ENCODE assay signal across 9 cellular contexts in the genomic region with DNA sequence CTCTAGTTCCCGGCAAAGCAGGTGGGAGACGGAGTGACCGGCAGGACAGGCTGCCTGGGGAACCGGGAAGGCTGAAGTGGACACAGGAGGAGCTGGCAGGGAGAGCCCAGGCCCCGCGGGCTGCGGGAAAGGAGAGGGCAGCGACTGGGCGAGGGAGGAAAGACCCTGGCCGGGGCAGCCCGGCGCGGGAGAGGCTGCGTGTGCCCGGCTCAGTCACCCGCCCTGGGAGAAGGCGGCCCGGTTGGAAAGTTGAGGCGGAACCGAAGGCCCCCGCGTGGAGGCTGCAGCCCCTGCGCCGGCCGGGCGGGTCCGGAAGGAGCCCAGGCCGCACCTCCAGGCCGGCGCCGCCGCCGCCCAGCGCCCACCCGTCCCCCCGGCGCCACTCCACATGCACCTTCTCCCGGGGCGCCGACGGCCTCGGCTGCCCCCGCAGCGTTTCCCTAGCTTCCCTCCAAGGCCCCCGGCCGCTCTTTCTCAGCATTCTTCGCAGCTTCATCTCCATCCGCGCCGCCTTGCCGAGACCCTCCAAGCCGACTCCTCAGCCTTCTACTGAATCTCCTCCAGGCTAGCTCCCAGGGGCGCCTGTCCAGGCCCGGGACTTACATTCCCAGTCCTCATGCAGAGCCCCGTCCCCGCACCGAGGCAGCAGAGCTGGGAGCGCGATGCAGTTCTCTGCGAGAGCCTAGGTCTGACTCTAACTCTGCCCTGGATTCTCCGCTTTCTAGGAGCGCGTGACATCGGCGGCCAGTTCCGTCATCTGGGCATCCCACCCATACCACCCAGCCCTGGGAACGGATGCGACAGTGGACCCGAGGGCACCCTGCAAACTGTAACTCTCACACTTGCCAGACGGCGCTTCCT.
DNase-seq lines count a peak whose midpoint lies in the region; ATAC-seq and TF ChIP-seq lines count a peak whose summit lies in the region.
"Had no signal": no experiment of that assay in that cellular context is flagged by ENCODE, and none has a peak within 500 bp of the region (broad histone marks: within the 10 kb centered on the region; RNA-seq: fewer than 3 reads in every experiment).

No MANE protein-coding gene starts in this region.

- no peaks in the 10 kb centered on the region for H3K36me3 ChIP-seq in CD8-positive, alpha-beta T cell (ENCODE audit: insufficient read depth, low read length)
- no peaks in the 10 kb centered on the region for H3K36me3 ChIP-seq in psoas muscle (ENCODE audit: insufficient read depth in 1 of 2, low read depth in 1 of 2)

- H3K9me3 Mint-ChIP-seq in CD8-positive, alpha-beta T cell: no peaks in the 10 kb centered on the region
- H3K9me3 Mint-ChIP-seq in activated naive CD8-positive, alpha-beta T cell (ENCODE audit: low read depth): peaks cover 6% of the 10 kb centered on the region

- 27 to 43% (median 32%) methylated on average over 33 to 71 of the region's 71 CpGs for WGBS in psoas muscle, 3 donors

- H3K9me3 ChIP-seq in CD8-positive, alpha-beta T cell (ENCODE audit: low read length): no peaks in the 10 kb centered on the region
- no peaks in the 10 kb centered on the region for H3K9me3 ChIP-seq in psoas muscle

- POLR2A ChIA-PET in CD8-positive, alpha-beta T cell (lab: Charles Lee): interaction anchor here (1.2 kb wide), 1 partner anchor 151 kb away, joined by 3 read pairs; no protein-coding TSS in a partner anchor

- CTCF ChIA-PET in CD8-positive, alpha-beta T cell (lab: Charles Lee): interaction anchor here (0.6 kb wide), 1 partner anchor 191 kb away, joined by 3 read pairs; no protein-coding TSS in a partner anchor

- peak overlapping the region; percentile 43 for H3K27ac Mint-ChIP-seq in CD8-positive, alpha-beta T cell
- H3K27ac Mint-ChIP-seq in activated naive CD8-positive, alpha-beta T cell: peak overlapping the region; percentile 34

- TF ChIP-seq CTCF in CD8-positive, alpha-beta T cell (IDR thresholded peaks at IDR 0.05): no peak
- no peak for TF ChIP-seq CTCF in psoas muscle (IDR thresholded peaks at IDR 0.05)

- H3K4me1 ChIP-seq in CD8-positive, alpha-beta T cell (ENCODE audit: insufficient read depth, low read length): peaks cover 26% of the 10 kb centered on the region
- H3K4me1 ChIP-seq in psoas muscle: no peaks in the 10 kb centered on the region

- H3K4me3 Mint-ChIP-seq in CD8-positive, alpha-beta T cell: peak overlapping the region; percentile 81
- peak overlapping the region; percentile 78 for H3K4me3 Mint-ChIP-seq in activated naive CD8-positive, alpha-beta T cell

- intact Hi-C loops in CD8-positive, alpha-beta T cell (cut with DNase I, micrococcal nuclease): loop anchor here in 1 of 2 experiments (10.0 kb wide), 1 partner anchor 303 kb away; no protein-coding TSS in a partner anchor
- intact Hi-C loops in psoas muscle (cut with DNase I): no loop called here

- no peaks in the 10 kb centered on the region for H3K36me3 Mint-ChIP-seq in CD8-positive, alpha-beta T cell
- H3K36me3 Mint-ChIP-seq in activated naive CD8-positive, alpha-beta T cell: peaks cover 7% of the 10 kb centered on the region

- no peak overlapping the region for H3K27ac ChIP-seq in CD8-positive, alpha-beta T cell (ENCODE audit: low read depth, low read length)
- H3K27ac ChIP-seq in psoas muscle: no peak overlapping the region

- H3K27me3 Mint-ChIP-seq in CD8-positive, alpha-beta T cell (ENCODE audit: low read depth): peaks cover 4% of the 10 kb centered on the region
- H3K27me3 Mint-ChIP-seq in activated naive CD8-positive, alpha-beta T cell: peaks cover 3% of the 10 kb centered on the region

- peak overlapping the region; percentile 56 for H3K4me3 ChIP-seq in CD8-positive, alpha-beta T cell (ENCODE audit: low read depth, low read length)
- peak overlapping the region; percentile 52 for H3K4me3 ChIP-seq in psoas muscle

- no peaks in the 10 kb centered on the region for H3K27me3 ChIP-seq in CD8-positive, alpha-beta T cell (ENCODE audit: insufficient read depth, low read length)
- H3K27me3 ChIP-seq in psoas muscle (ENCODE audit: insufficient read depth in 3 of 3, low read length in 2 of 3): peaks cover 0 to 15% (median 8%) of the 10 kb centered on the region in 3 donors

- peaks cover 38% of the 10 kb centered on the region for H3K4me1 Mint-ChIP-seq in CD8-positive, alpha-beta T cell (ENCODE audit: low read depth)
- H3K4me1 Mint-ChIP-seq in activated naive CD8-positive, alpha-beta T cell (ENCODE audit: low read depth): peaks cover 44% of the 10 kb centered on the region

- ATAC-seq in CD8-positive, alpha-beta T cell: peak; percentile 52
- peak in 2 of 4 donors; percentile 19 to 24 for ATAC-seq in psoas muscle
- no peak for ATAC-seq in GM21619 (IDR thresholded peaks at IDR 0.05; ENCODE audit: unreplicated experiment)
- ATAC-seq in GM19351 (IDR thresholded peaks at IDR 0.05; ENCODE audit: unreplicated experiment): no peak

- DNase-seq in CD8-positive, alpha-beta T cell: peak in 1 of 7 experiments; percentile 37
- peak; percentile 60 for DNase-seq in hepatic stellate cell (ENCODE audit: low spot score)
- no peak for DNase-seq in psoas muscle
- no peak for DNase-seq in NCI-H1694 treated with DMSO at 0.1 percent for 48 hours (lab: John Stamatoyannopoulos, UW)
- DNase-seq in NCI-H1105 treated with DMSO at 0.1 percent for 48 hours (lab: John Stamatoyannopoulos, UW): no peak
- DNase-seq: KBM-7 had no signal
